Comparison of ENCODE assay signal across 1 cellular context in the genomic region with DNA sequence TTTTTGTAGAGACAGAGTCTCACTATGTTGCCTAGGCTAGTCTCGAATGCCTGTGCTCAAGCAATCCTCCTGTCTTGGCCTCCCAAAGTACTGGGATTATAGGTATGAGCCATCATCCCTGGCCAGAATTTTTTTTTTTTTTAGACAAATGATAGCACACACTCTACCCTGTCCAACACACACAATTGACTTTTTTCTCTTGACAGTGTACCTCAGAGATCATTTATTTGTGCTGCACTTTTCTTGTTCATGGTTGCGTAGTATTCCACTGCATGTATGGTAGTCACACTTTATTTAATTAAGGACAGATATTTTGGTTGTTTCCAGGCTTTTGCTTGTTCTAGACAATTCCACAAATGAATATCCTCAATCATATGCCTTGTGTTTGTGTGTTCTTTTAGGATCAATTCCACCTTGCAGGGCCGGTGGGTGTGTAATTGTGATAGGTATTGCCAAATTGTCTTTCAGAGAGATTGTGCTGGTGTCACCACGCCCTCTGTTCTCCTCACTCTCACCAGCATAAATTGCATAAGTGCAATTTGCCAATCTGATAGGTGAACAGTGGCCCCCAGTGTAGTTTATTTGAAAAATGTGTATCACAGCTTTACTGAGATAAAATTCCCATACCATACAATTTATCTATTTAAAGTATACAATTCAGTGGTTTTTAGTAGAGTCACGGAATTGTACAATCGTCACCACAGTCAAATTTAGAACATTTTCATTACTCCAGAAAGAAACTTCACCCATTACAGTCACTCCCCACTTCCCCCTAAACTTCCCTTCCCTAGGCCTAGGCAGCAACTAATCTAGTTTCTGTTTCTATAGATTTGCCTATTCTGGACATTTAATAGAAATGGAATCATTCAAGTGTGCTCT.
TF ChIP-seq lines count a peak whose summit lies in the region.

No MANE protein-coding gene starts in this region.

TF ChIP-seq in GM12878, 131 proteins besides CTCF, POLR2A, EP300 and RAD21 (continues in another document):
- TF ChIP-seq RELA (IDR thresholded peaks at IDR 0.05; ENCODE audit: borderline replicate concordance, partially characterized antibody) = no peak
- TF ChIP-seq IRF4 (IDR thresholded peaks at IDR 0.05; ENCODE audit: low read depth, low read length) = 0 out of 2 replicates have a peak, but pooled peaks have one; percentile 54
- TF ChIP-seq STAT3 (IDR thresholded peaks at IDR 0.05; ENCODE audit: low read depth, low read length) = 0 out of 2 replicates have a peak, but pooled peaks have one; percentile 75
- TF ChIP-seq SPI1 (IDR thresholded peaks at IDR 0.05; ENCODE audit: borderline replicate concordance, insufficient read depth, low read depth, low read length) = peak; percentile 87
- TF ChIP-seq, protein P1, sequence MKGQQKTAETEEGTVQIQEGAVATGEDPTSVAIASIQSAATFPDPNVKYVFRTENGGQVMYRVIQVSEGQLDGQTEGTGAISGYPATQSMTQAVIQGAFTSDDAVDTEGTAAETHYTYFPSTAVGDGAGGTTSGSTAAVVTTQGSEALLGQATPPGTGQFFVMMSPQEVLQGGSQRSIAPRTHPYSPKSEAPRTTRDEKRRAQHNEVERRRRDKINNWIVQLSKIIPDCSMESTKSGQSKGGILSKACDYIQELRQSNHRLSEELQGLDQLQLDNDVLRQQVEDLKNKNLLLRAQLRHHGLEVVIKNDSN (IDR thresholded peaks at IDR 0.05; ENCODE audit: borderline replicate concordance, extremely low read length, insufficient read depth, low read depth, low read length) = no peak
- no peak for TF ChIP-seq RB1 (IDR thresholded peaks at IDR 0.05; ENCODE audit: borderline replicate concordance)
- TF ChIP-seq EZH2 (IDR thresholded peaks at IDR 0.05; ENCODE audit: borderline replicate concordance, control insufficient read depth, low read depth, low read length) = no peak
- TF ChIP-seq MTA3 (IDR thresholded peaks at IDR 0.05; ENCODE audit: borderline replicate concordance, low read length) = peak; percentile 68; the same call in 1 of the 2 replicates
- TF ChIP-seq, protein P2, sequence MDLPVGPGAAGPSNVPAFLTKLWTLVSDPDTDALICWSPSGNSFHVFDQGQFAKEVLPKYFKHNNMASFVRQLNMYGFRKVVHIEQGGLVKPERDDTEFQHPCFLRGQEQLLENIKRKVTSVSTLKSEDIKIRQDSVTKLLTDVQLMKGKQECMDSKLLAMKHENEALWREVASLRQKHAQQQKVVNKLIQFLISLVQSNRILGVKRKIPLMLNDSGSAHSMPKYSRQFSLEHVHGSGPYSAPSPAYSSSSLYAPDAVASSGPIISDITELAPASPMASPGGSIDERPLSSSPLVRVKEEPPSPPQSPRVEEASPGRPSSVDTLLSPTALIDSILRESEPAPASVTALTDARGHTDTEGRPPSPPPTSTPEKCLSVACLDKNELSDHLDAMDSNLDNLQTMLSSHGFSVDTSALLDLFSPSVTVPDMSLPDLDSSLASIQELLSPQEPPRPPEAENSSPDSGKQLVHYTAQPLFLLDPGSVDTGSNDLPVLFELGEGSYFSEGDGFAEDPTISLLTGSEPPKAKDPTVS (IDR thresholded peaks at IDR 0.05; ENCODE audit: low read depth, low read length) = no peak
- peak in 1 of 2 experiments; percentile 89; a peak in 2 of 4 replicates for TF ChIP-seq ETV6 (conservative IDR thresholded peaks at IDR 0.05 in 1 of 2, IDR thresholded peaks at IDR 0.05 in 1 of 2; ENCODE audit: borderline replicate concordance in 1 of 2, low read depth in 1 of 2)
- TF ChIP-seq TARDBP (IDR thresholded peaks at IDR 0.05; ENCODE audit: borderline replicate concordance) = no peak
- no peak for TF ChIP-seq TCF7 (IDR thresholded peaks at IDR 0.05; ENCODE audit: borderline replicate concordance)
- no peak for TF ChIP-seq BRCA1 (IDR thresholded peaks at IDR 0.05; ENCODE audit: low read depth, low read length)
- no peak for TF ChIP-seq CBX5 (IDR thresholded peaks at IDR 0.05; ENCODE audit: low read depth)
- TF ChIP-seq ZNF217 (IDR thresholded peaks at IDR 0.05) = peak; percentile 81
- TF ChIP-seq WRNIP1 (IDR thresholded peaks at IDR 0.05; ENCODE audit: borderline replicate concordance, low read depth, low read length) = no peak
- TF ChIP-seq, protein P3, sequence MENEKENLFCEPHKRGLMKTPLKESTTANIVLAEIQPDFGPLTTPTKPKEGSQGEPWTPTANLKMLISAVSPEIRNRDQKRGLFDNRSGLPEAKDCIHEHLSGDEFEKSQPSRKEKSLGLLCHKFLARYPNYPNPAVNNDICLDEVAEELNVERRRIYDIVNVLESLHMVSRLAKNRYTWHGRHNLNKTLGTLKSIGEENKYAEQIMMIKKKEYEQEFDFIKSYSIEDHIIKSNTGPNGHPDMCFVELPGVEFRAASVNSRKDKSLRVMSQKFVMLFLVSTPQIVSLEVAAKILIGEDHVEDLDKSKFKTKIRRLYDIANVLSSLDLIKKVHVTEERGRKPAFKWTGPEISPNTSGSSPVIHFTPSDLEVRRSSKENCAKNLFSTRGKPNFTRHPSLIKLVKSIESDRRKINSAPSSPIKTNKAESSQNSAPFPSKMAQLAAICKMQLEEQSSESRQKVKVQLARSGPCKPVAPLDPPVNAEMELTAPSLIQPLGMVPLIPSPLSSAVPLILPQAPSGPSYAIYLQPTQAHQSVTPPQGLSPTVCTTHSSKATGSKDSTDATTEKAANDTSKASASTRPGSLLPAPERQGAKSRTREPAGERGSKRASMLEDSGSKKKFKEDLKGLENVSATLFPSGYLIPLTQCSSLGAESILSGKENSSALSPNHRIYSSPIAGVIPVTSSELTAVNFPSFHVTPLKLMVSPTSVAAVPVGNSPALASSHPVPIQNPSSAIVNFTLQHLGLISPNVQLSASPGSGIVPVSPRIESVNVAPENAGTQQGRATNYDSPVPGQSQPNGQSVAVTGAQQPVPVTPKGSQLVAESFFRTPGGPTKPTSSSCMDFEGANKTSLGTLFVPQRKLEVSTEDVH (IDR thresholded peaks at IDR 0.05; ENCODE audit: low read depth, partially characterized antibody) = no peak
- peak; percentile 95 for TF ChIP-seq SMARCA5 (IDR thresholded peaks at IDR 0.05)
- TF ChIP-seq SUPT20H (IDR thresholded peaks at IDR 0.05; ENCODE audit: borderline replicate concordance, control insufficient read depth, low read depth, low read length) = no peak
- TF ChIP-seq ZNF622 (IDR thresholded peaks at IDR 0.05) = no peak
- TF ChIP-seq, protein P4, sequence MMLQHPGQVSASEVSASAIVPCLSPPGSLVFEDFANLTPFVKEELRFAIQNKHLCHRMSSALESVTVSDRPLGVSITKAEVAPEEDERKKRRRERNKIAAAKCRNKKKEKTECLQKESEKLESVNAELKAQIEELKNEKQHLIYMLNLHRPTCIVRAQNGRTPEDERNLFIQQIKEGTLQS (IDR thresholded peaks at IDR 0.05; ENCODE audit: borderline replicate concordance, extremely low read depth, low read depth, low read length) = no peak
- no peak for TF ChIP-seq RCOR1 (conservative IDR thresholded peaks at IDR 0.05; ENCODE audit: low read depth, low read length)
- TF ChIP-seq, protein P5, sequence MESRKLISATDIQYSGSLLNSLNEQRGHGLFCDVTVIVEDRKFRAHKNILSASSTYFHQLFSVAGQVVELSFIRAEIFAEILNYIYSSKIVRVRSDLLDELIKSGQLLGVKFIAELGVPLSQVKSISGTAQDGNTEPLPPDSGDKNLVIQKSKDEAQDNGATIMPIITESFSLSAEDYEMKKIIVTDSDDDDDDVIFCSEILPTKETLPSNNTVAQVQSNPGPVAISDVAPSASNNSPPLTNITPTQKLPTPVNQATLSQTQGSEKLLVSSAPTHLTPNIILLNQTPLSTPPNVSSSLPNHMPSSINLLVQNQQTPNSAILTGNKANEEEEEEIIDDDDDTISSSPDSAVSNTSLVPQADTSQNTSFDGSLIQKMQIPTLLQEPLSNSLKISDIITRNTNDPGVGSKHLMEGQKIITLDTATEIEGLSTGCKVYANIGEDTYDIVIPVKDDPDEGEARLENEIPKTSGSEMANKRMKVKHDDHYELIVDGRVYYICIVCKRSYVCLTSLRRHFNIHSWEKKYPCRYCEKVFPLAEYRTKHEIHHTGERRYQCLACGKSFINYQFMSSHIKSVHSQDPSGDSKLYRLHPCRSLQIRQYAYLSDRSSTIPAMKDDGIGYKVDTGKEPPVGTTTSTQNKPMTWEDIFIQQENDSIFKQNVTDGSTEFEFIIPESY (IDR thresholded peaks at IDR 0.05) = no peak
- TF ChIP-seq, protein P6, sequence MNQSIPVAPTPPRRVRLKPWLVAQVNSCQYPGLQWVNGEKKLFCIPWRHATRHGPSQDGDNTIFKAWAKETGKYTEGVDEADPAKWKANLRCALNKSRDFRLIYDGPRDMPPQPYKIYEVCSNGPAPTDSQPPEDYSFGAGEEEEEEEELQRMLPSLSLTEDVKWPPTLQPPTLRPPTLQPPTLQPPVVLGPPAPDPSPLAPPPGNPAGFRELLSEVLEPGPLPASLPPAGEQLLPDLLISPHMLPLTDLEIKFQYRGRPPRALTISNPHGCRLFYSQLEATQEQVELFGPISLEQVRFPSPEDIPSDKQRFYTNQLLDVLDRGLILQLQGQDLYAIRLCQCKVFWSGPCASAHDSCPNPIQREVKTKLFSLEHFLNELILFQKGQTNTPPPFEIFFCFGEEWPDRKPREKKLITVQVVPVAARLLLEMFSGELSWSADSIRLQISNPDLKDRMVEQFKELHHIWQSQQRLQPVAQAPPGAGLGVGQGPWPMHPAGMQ (IDR thresholded peaks at IDR 0.05; ENCODE audit: borderline replicate concordance) = no peak
- no peak for TF ChIP-seq RBBP5 (conservative IDR thresholded peaks at IDR 0.05)
- TF ChIP-seq NR2F1 (conservative IDR thresholded peaks at IDR 0.05) = 0 out of 2 replicates have a peak, but pooled peaks have one; percentile 26
- TF ChIP-seq, protein P7, sequence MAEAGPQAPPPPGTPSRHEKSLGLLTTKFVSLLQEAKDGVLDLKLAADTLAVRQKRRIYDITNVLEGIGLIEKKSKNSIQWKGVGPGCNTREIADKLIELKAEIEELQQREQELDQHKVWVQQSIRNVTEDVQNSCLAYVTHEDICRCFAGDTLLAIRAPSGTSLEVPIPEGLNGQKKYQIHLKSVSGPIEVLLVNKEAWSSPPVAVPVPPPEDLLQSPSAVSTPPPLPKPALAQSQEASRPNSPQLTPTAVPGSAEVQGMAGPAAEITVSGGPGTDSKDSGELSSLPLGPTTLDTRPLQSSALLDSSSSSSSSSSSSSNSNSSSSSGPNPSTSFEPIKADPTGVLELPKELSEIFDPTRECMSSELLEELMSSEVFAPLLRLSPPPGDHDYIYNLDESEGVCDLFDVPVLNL (IDR thresholded peaks at IDR 0.05; ENCODE audit: low read depth, low read length) = no peak
- TF ChIP-seq DPF2 (IDR thresholded peaks at IDR 0.05) = peak; percentile 63
- no peak for TF ChIP-seq FOS (IDR thresholded peaks at IDR 0.05; ENCODE audit: borderline replicate concordance, extremely low read depth, insufficient read length)
- no peak for TF ChIP-seq NR2C2 (IDR thresholded peaks at IDR 0.05; ENCODE audit: borderline replicate concordance, control insufficient read depth, insufficient read length, low read depth)
- TF ChIP-seq, protein P8, sequence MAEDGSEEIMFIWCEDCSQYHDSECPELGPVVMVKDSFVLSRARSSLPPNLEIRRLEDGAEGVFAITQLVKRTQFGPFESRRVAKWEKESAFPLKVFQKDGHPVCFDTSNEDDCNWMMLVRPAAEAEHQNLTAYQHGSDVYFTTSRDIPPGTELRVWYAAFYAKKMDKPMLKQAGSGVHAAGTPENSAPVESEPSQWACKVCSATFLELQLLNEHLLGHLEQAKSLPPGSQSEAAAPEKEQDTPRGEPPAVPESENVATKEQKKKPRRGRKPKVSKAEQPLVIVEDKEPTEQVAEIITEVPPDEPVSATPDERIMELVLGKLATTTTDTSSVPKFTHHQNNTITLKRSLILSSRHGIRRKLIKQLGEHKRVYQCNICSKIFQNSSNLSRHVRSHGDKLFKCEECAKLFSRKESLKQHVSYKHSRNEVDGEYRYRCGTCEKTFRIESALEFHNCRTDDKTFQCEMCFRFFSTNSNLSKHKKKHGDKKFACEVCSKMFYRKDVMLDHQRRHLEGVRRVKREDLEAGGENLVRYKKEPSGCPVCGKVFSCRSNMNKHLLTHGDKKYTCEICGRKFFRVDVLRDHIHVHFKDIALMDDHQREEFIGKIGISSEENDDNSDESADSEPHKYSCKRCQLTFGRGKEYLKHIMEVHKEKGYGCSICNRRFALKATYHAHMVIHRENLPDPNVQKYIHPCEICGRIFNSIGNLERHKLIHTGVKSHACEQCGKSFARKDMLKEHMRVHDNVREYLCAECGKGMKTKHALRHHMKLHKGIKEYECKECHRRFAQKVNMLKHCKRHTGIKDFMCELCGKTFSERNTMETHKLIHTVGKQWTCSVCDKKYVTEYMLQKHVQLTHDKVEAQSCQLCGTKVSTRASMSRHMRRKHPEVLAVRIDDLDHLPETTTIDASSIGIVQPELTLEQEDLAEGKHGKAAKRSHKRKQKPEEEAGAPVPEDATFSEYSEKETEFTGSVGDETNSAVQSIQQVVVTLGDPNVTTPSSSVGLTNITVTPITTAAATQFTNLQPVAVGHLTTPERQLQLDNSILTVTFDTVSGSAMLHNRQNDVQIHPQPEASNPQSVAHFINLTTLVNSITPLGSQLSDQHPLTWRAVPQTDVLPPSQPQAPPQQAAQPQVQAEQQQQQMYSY (CRISPR knock-in tag; IDR thresholded peaks at IDR 0.05) = no peak
- peak; percentile 20 to 75; a peak in 2 of 4 replicates for TF ChIP-seq BHLHE40 (IDR thresholded peaks at IDR 0.05; ENCODE audit: borderline replicate concordance in 1 of 2, low read depth in 2 of 2, low read length in 1 of 2)
- no peak; the same call in 1 of the 2 replicates for TF ChIP-seq NBN (IDR thresholded peaks at IDR 0.05)
- TF ChIP-seq PAX5 (IDR thresholded peaks at IDR 0.05; ENCODE audit: borderline replicate concordance, low read depth, low read length) = peak; percentile 77; the same call in 1 of the 2 replicates
- peak; percentile 63 for TF ChIP-seq ATF7 (IDR thresholded peaks at IDR 0.05; ENCODE audit: low read depth)
- TF ChIP-seq JUND (IDR thresholded peaks at IDR 0.05; ENCODE audit: low read depth, low read length) = no peak
- TF ChIP-seq GATAD2B (conservative IDR thresholded peaks at IDR 0.05; ENCODE audit: low read depth) = 0 out of 2 replicates have a peak, but pooled peaks have one; percentile 64
- TF ChIP-seq, protein P9, sequence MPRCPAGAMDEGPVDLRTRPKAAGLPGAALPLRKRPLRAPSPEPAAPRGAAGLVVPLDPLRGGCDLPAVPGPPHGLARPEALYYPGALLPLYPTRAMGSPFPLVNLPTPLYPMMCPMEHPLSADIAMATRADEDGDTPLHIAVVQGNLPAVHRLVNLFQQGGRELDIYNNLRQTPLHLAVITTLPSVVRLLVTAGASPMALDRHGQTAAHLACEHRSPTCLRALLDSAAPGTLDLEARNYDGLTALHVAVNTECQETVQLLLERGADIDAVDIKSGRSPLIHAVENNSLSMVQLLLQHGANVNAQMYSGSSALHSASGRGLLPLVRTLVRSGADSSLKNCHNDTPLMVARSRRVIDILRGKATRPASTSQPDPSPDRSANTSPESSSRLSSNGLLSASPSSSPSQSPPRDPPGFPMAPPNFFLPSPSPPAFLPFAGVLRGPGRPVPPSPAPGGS (IDR thresholded peaks at IDR 0.05; ENCODE audit: borderline replicate concordance, insufficient read depth, low read depth, low read length, poor library complexity, severe bottlenecking) = peak; percentile 47
- peak; percentile 42; the same call in 1 of the 2 replicates for TF ChIP-seq ZNF24 (IDR thresholded peaks at IDR 0.05)
- peak; percentile 75; the same call in 1 of the 2 replicates for TF ChIP-seq CBX3 (IDR thresholded peaks at IDR 0.05; ENCODE audit: borderline replicate concordance, low read depth)
